8 cellular contexts compared by ENCODE assay signal in the genomic region with DNA sequence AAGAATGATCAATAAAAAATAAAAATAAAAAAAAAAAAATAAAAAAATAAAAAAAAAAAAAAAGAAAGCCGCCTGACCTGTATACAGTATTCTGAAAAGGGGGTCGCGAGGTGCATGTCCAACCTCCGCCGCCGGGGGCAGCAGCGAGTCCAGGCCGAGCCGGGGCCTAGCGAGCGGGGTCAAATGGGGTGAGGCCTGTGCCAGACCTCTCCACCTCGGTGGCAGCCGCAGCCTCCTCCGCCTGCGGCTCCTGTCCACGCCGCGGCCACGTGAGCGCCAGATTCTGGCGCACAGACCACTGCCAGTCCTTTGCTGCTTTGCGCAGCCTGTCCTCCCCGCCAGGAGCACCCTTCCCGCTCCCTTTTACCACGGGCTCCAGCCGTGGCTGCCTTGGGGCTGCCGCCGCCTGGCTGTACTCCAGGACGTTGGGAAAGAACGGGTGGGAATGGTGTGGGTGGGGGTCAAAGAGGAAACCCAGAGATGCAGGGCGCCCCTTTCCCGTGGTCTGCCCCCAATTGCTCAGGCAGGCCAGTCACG. TPM values are rescaled to one million over a fixed set of nuclear protein-coding genes. Genes with fewer than 3 reads are reported as not detected.
A peak's percentile ranks its signal among the peaks of the same experiment; 100 is the strongest.
DNase-seq lines count a peak whose midpoint lies in the region; ATAC-seq, FAIRE-seq and TF ChIP-seq lines count a peak whose summit lies in the region.

No MANE protein-coding gene starts in this region.

- H3K9me3 ChIP-seq in SJSA1 (replicated peaks) (no peaks in the 10 kb centered on the region), psoas muscle (no peaks in the 10 kb centered on the region)

- intact Hi-C loops in head of caudate nucleus (cut with DNase I) (no loop called here), psoas muscle (cut with DNase I) (loop anchor here (5.0 kb wide), 2 partner anchors 37 to 347 kb away; no protein-coding TSS in a partner anchor)

- FAIRE-seq in urothelium cell line (lab: Jason Lieb, UNC) = no peak

- ATAC-seq in HG03442 (IDR thresholded peaks at IDR 0.05; ENCODE audit: unreplicated experiment) (peak; percentile 43), psoas muscle (peak; percentile 93 to 95 (median 94))

- H3K36me3 ChIP-seq in SJSA1 (peaks cover 26% of the 10 kb centered on the region), psoas muscle (ENCODE audit: insufficient read depth in 1 of 2, low read depth in 1 of 2) (peaks cover 0 to 10% of the 10 kb centered on the region in 2 donors)

- DNase-seq in GM10266 (ENCODE audit: extremely low spot score) = peak; percentile 90
- peak; percentile 62 to 82 for DNase-seq in SJSA1 (ENCODE audit: low read depth in 1 of 2, low spot score in 2 of 2)
- peak; percentile 50 to 73 (median 68) for DNase-seq in activated naive CD4-positive, alpha-beta T cell (lab: John Stamatoyannopoulos, UW)
- DNase-seq in head of caudate nucleus = peak; percentile 74 to 95 (median 88)
- DNase-seq in psoas muscle = peak; percentile 91 to 96
- DNase-seq in urothelium cell line (ENCODE audit: low spot score) = peak; percentile 74
- no peak for DNase-seq in T1000 (lab: John Stamatoyannopoulos, UW)

- H3K4me1 ChIP-seq in SJSA1 (replicated peaks) = peaks cover 19% of the 10 kb centered on the region
- peaks cover 21% of the 10 kb centered on the region for H3K4me1 ChIP-seq in psoas muscle

- WGBS in psoas muscle, 3 donors = 6 to 8% (median 7%) methylated on average over 26 to 33 of the region's 33 CpGs

- H3K27me3 ChIP-seq in SJSA1 (replicated peaks) (no peaks in the 10 kb centered on the region), psoas muscle (ENCODE audit: insufficient read depth in 3 of 3, low read length in 2 of 3) (no peaks in the 10 kb centered on the region)

- H3K4me3 ChIP-seq in SJSA1 (no peak overlapping the region), psoas muscle (peak overlapping the region; percentile 51)

- H3K27ac ChIP-seq in SJSA1 (0 out of 2 replicates have a peak overlapping the region, but pooled peaks have one; percentile 40), psoas muscle (peak overlapping the region; percentile 81)

- TF ChIP-seq CTCF in GM10266 (IDR thresholded peaks at IDR 0.05; ENCODE audit: control insufficient read depth, insufficient read depth, low read depth, missing control alignments) = peak; percentile 79
- peak; percentile 80 for TF ChIP-seq CTCF in psoas muscle (IDR thresholded peaks at IDR 0.05)

RNA-seq across cellular contexts. Expression of a gene that starts 2.4 kb away (rescaled TPM):
- 19.1 and 20.8 TPM in 2 replicates for total RNA-seq in SJSA1 (2014; rRNA removed; shearing (Covaris generic))
- 10 to 100 TPM; 36.7 to 72.8 (median 55.4) TPM for total RNA-seq in psoas muscle
- polyA plus RNA-seq in psoas muscle = 10 to 100 TPM; 46.6 to 58.6 (median 47.3) TPM

RNA-seq across cellular contexts. Expression of a gene that starts 11.1 kb away (rescaled TPM):
- 119 and 140 TPM in 2 replicates for total RNA-seq in SJSA1 (2014; rRNA removed; shearing (Covaris generic))
- total RNA-seq in psoas muscle = 10 to 100 TPM; 13.3 to 17.8 (median 16.5) TPM
- 10 to 100 TPM; 28.6 to 57.0 (median 48.3) TPM for polyA plus RNA-seq in psoas muscle

RNA-seq across cellular contexts. Expression of a gene that starts 11.7 kb away (rescaled TPM):
- 32.3 and 45.2 TPM in 2 replicates for total RNA-seq in SJSA1 (2014; rRNA removed; shearing (Covaris generic))
- 10 to 100 TPM; 39.9 to 75.4 (median 61.2) TPM for total RNA-seq in psoas muscle
- polyA plus RNA-seq in psoas muscle = 10 to 100 TPM; 36.1 to 56.7 (median 51.2) TPM

RNA-seq across cellular contexts. Expression of a gene that starts 17.0 kb away (rescaled TPM):
- total RNA-seq in SJSA1 (2014; rRNA removed; shearing (Covaris generic)) = 1.9 and 2.6 TPM in 2 replicates
- under 1 TPM; 0.32 to 0.90 (median 0.48) TPM for total RNA-seq in psoas muscle
- polyA plus RNA-seq in psoas muscle = under 1 TPM; 0.17 to 0.56 (median 0.31) TPM

RNA-seq across cellular contexts. Expression of a gene that starts 29.8 kb away (rescaled TPM):
- total RNA-seq in SJSA1 (2014; rRNA removed; shearing (Covaris generic)) = not detected in 2 replicates
- not detected for total RNA-seq in psoas muscle
- under 1 TPM in 2 of 3 donors, not detected in 1; 0.07 to 0.22 TPM for polyA plus RNA-seq in psoas muscle
